ENCODE assay signal across 9 cellular contexts in the genomic region with DNA sequence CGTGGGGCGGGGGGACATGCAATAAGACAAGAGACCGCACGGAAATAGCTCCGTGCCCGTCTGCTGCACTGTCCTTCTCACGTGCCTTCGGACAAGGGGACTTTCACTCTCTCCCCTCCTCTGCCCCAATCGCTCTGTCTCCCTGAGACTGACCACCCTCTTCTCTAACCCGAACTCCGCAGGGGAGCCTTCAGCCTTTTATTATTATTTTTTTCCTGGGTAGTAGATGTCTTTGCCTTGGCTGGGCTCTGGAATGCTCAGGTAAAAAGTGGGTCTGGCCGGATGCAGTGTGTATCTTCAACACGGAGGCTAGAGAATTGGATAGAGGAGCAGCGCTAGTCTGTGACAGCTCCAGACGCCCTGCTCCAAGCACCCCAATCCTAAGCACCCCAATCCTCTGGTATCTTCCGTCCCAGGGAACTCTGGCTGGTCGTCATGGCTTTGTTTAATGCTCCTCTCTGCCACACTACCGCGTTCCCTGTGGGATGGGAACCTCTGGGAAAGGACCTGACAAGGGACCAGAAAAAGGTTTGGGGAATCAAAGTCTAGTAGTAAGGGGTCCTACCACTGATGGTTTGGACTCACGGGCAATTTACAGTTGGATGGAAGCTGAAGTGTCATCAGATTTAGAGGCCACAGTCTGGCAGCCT. TPM values are rescaled to one million over a fixed set of nuclear protein-coding genes. Genes with fewer than 3 reads are reported as not detected.
A peak's percentile ranks its signal among the peaks of the same experiment; 100 is the strongest.
DNase-seq lines count a peak whose midpoint lies in the region; ATAC-seq lines count a peak whose summit lies in the region.
"Had no signal": no experiment of that assay in that cellular context is flagged by ENCODE, and none has a peak within 500 bp of the region (broad histone marks: within the 10 kb centered on the region; RNA-seq: fewer than 3 reads in every experiment).

No MANE protein-coding gene starts in this region.

- peaks cover 85% of the 10 kb centered on the region for H3K27me3 Mint-ChIP-seq in T-helper 2 cell treated with Interferon-gamma antibody and Interleukin-4, amounts not matched to agents 5 μg/mL and 100 μg/mL, for 36 hours (ENCODE audit: low read depth)
- H3K27me3 Mint-ChIP-seq in activated T-helper 17 cell treated with anti-CD3 and anti-CD28 coated beads, Interleukin-2, amount 50 U/mL, for 72 hours, result peaks cover 63% of the 10 kb centered on the region
- H3K27me3 Mint-ChIP-seq in stimulated activated naive B cell treated with anti-CD40 and anti-IgM and Interleukin-4, amounts not matched to agents 10 μg/mL and 1 μg/mL and 100 μg/mL, for 72 hours, result peaks cover 71 to 77% of the 10 kb centered on the region in 2 donors

- no peak for ATAC-seq in activated T-helper 17 cell treated with anti-CD3 and anti-CD28 coated beads, Interleukin-2, amount 50 U/mL, for 72 hours (replicated peaks)
- no peak for ATAC-seq in stimulated activated naive B cell treated with anti-CD40 and anti-IgM and Interleukin-4, amounts not matched to agents 10 μg/mL and 1 μg/mL and 100 μg/mL, for 72 hours (replicated peaks)

- H3K36me3 Mint-ChIP-seq in T-helper 2 cell treated with Interferon-gamma antibody and Interleukin-4, amounts not matched to agents 5 μg/mL and 100 μg/mL, for 36 hours (ENCODE audit: low read depth), result no peaks in the 10 kb centered on the region
- no peaks in the 10 kb centered on the region for H3K36me3 Mint-ChIP-seq in activated T-helper 17 cell treated with anti-CD3 and anti-CD28 coated beads, Interleukin-2, amount 50 U/mL, for 72 hours (ENCODE audit: low read depth)
- H3K36me3 Mint-ChIP-seq in stimulated activated naive B cell treated with anti-CD40 and anti-IgM and Interleukin-4, amounts not matched to agents 10 μg/mL and 1 μg/mL and 100 μg/mL, for 72 hours, result no peaks in the 10 kb centered on the region

- H3K27ac Mint-ChIP-seq in T-helper 2 cell treated with Interferon-gamma antibody and Interleukin-4, amounts not matched to agents 5 μg/mL and 100 μg/mL, for 36 hours, result no peak overlapping the region
- H3K27ac Mint-ChIP-seq in activated T-helper 17 cell treated with anti-CD3 and anti-CD28 coated beads, Interleukin-2, amount 50 U/mL, for 72 hours, result no peak overlapping the region
- peak overlapping the region; percentile 59 for H3K27ac Mint-ChIP-seq in stimulated activated naive B cell treated with anti-CD40 and anti-IgM and Interleukin-4, amounts not matched to agents 10 μg/mL and 1 μg/mL and 100 μg/mL, for 72 hours

- peak overlapping the region; percentile 44 for H3K4me3 Mint-ChIP-seq in T-helper 2 cell treated with Interferon-gamma antibody and Interleukin-4, amounts not matched to agents 5 μg/mL and 100 μg/mL, for 36 hours
- H3K4me3 Mint-ChIP-seq in activated T-helper 17 cell treated with anti-CD3 and anti-CD28 coated beads, Interleukin-2, amount 50 U/mL, for 72 hours, result peak overlapping the region; percentile 53
- peak overlapping the region; percentile 53 to 67 for H3K4me3 Mint-ChIP-seq in stimulated activated naive B cell treated with anti-CD40 and anti-IgM and Interleukin-4, amounts not matched to agents 10 μg/mL and 1 μg/mL and 100 μg/mL, for 72 hours

- DNase-seq in T-helper 2 cell treated with Interferon-gamma antibody and Interleukin-4, amounts not matched to agents 5 μg/mL and 100 μg/mL, for 36 hours (ENCODE audit: low spot score), result no peak
- DNase-seq in T-helper 2 cell (no peak), left kidney (ENCODE audit: low read depth, low spot score) (peak; percentile 9), NCI-H446 (lab: John Stamatoyannopoulos, UW) (no peak), NOMO-1 treated with DMSO at 0.1 percent for 48 hours (lab: John Stamatoyannopoulos, UW; ENCODE audit: unreplicated experiment) (no peak), NCI-H510A (lab: John Stamatoyannopoulos, UW) (no peak)
- no peak for DNase-seq in stimulated activated naive B cell treated with anti-CD40 and anti-IgM and Interleukin-4, amounts not matched to agents 10 μg/mL and 1 μg/mL and 100 μg/mL, for 72 hours
- DNase-seq: activated CD4-positive, CD25-positive, alpha-beta regulatory T cell treated with anti-CD3 and anti-CD28 coated beads, Interleukin-2, amount 50 U/mL, for 72 hours had no signal

- H3K4me1 Mint-ChIP-seq in T-helper 2 cell treated with Interferon-gamma antibody and Interleukin-4, amounts not matched to agents 5 μg/mL and 100 μg/mL, for 36 hours (ENCODE audit: low read depth), result peaks cover 14% of the 10 kb centered on the region
- H3K4me1 Mint-ChIP-seq in activated T-helper 17 cell treated with anti-CD3 and anti-CD28 coated beads, Interleukin-2, amount 50 U/mL, for 72 hours, result peaks cover 3% of the 10 kb centered on the region
- peaks cover 11 to 38% of the 10 kb centered on the region in 2 donors for H3K4me1 Mint-ChIP-seq in stimulated activated naive B cell treated with anti-CD40 and anti-IgM and Interleukin-4, amounts not matched to agents 10 μg/mL and 1 μg/mL and 100 μg/mL, for 72 hours

- H3K9me3 Mint-ChIP-seq in T-helper 2 cell treated with Interferon-gamma antibody and Interleukin-4, amounts not matched to agents 5 μg/mL and 100 μg/mL, for 36 hours, result no peaks in the 10 kb centered on the region
- no peaks in the 10 kb centered on the region for H3K9me3 Mint-ChIP-seq in activated T-helper 17 cell treated with anti-CD3 and anti-CD28 coated beads, Interleukin-2, amount 50 U/mL, for 72 hours
- H3K9me3 Mint-ChIP-seq in stimulated activated naive B cell treated with anti-CD40 and anti-IgM and Interleukin-4, amounts not matched to agents 10 μg/mL and 1 μg/mL and 100 μg/mL, for 72 hours, result peaks cover 0 to 2% of the 10 kb centered on the region in 2 donors

RNA-seq across cellular contexts. Expression of a gene that starts 25.1 kb away (rescaled TPM):
- 1 to 10 TPM; 8.1 TPM for total RNA-seq in activated T-helper 17 cell treated with anti-CD3 and anti-CD28 coated beads, Interleukin-2, amount 50 U/mL, for 72 hours

RNA-seq across cellular contexts. Expression of a gene that starts 39.9 kb away (rescaled TPM):
- total RNA-seq in activated T-helper 17 cell treated with anti-CD3 and anti-CD28 coated beads, Interleukin-2, amount 50 U/mL, for 72 hours, result 10 to 100 TPM in 1 of 2 donors, 1 to 10 TPM in 1; 6.9 to 10.6 TPM

RNA-seq across cellular contexts. Expression of a gene that starts 57.6 kb away (rescaled TPM):
- not detected for total RNA-seq in activated T-helper 17 cell treated with anti-CD3 and anti-CD28 coated beads, Interleukin-2, amount 50 U/mL, for 72 hours
